1 cellular context compared by ENCODE assay signal in the genomic region with DNA sequence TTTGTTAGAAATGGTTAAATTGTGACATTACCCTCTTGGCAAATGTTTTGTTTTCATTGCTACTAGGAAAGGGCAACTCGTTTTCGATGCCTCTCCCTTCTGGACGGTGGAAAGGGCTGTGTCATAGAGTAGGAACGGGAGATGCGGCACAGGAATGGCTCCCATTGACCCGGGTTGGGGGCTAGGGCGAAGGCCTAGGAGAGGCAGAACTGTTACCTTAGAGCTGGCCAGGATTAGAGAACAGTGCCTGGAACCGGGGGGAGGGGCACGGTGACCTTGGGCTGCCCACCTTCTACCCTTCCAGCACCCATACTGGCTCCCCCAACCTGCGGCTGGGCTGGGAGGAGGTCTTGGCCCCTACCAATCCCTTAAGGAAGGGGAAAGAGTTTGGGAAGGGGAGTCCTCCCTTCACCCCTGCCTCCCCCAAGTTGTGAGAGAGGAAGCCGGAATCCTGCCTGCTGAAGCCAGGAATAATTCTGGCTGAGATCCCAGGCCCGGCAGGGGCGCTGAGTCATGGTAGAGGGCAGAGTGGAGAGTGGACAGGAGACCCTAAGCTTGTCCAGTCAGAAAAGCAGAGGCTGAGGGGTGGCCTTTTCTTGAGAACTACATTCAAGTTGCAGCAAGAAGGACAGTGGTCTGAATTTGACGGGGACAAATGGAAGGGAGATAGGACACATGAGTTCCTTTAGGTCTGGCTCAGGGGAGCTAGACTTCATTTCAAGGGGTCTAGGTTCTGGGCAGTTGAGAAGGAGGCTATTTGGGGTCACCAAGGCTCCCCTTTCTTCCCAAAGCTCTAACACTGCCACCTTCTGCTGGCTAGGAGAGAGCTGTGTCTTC.
A peak's percentile ranks its signal among the peaks of the same experiment; 100 is the strongest.
TF ChIP-seq lines count a peak whose summit lies in the region.

No MANE protein-coding gene starts in this region.

TF ChIP-seq in K562, 482 proteins besides CTCF, POLR2A, EP300 and RAD21 (continues in another document):
- 0 out of 2 replicates have a peak, but pooled peaks have one; percentile 42 for TF ChIP-seq ZNF311 (CRISPR knock-in tag; IDR thresholded peaks at IDR 0.05)
- TF ChIP-seq SOX6 (IDR thresholded peaks at IDR 0.05): peak; percentile 42; the same call in 1 of the 2 replicates
- TF ChIP-seq ZNF696 (CRISPR knock-in tag; conservative IDR thresholded peaks at IDR 0.05): no peak
- TF ChIP-seq PREB (CRISPR knock-in tag; IDR thresholded peaks at IDR 0.05): no peak
- TF ChIP-seq NR2F6 (CRISPR knock-in tag; IDR thresholded peaks at IDR 0.05): no peak
- no peak for TF ChIP-seq ZNF551 (CRISPR knock-in tag; IDR thresholded peaks at IDR 0.05)
- TF ChIP-seq, protein P1, sequence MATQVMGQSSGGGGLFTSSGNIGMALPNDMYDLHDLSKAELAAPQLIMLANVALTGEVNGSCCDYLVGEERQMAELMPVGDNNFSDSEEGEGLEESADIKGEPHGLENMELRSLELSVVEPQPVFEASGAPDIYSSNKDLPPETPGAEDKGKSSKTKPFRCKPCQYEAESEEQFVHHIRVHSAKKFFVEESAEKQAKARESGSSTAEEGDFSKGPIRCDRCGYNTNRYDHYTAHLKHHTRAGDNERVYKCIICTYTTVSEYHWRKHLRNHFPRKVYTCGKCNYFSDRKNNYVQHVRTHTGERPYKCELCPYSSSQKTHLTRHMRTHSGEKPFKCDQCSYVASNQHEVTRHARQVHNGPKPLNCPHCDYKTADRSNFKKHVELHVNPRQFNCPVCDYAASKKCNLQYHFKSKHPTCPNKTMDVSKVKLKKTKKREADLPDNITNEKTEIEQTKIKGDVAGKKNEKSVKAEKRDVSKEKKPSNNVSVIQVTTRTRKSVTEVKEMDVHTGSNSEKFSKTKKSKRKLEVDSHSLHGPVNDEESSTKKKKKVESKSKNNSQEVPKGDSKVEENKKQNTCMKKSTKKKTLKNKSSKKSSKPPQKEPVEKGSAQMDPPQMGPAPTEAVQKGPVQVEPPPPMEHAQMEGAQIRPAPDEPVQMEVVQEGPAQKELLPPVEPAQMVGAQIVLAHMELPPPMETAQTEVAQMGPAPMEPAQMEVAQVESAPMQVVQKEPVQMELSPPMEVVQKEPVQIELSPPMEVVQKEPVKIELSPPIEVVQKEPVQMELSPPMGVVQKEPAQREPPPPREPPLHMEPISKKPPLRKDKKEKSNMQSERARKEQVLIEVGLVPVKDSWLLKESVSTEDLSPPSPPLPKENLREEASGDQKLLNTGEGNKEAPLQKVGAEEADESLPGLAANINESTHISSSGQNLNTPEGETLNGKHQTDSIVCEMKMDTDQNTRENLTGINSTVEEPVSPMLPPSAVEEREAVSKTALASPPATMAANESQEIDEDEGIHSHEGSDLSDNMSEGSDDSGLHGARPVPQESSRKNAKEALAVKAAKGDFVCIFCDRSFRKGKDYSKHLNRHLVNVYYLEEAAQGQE (CRISPR knock-in tag; IDR thresholded peaks at IDR 0.05; ENCODE audit: low read depth): no peak
- TF ChIP-seq SRSF7 (optimal IDR thresholded peaks at IDR 0.05; ENCODE audit: low read depth, low read length): no peak
- no peak for TF ChIP-seq NR1H2 (CRISPR knock-in tag; IDR thresholded peaks at IDR 0.05)
- TF ChIP-seq PRDM10 (IDR thresholded peaks at IDR 0.05; ENCODE audit: partially characterized antibody): peak; percentile 35
- TF ChIP-seq ZNF668 (CRISPR knock-in tag; IDR thresholded peaks at IDR 0.05): no peak
- no peak for TF ChIP-seq ZBED1 (IDR thresholded peaks at IDR 0.05)
- TF ChIP-seq, protein P2, sequence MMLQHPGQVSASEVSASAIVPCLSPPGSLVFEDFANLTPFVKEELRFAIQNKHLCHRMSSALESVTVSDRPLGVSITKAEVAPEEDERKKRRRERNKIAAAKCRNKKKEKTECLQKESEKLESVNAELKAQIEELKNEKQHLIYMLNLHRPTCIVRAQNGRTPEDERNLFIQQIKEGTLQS (IDR thresholded peaks at IDR 0.05): peak; percentile 66; the same call in 1 of the 2 replicates
- TF ChIP-seq, protein P2 (CRISPR knock-in tag; conservative IDR thresholded peaks at IDR 0.05): no peak
- TF ChIP-seq ZNF717 (CRISPR knock-in tag; IDR thresholded peaks at IDR 0.05): no peak
- peak; percentile 18; the same call in 1 of the 2 replicates for TF ChIP-seq PML (IDR thresholded peaks at IDR 0.05; ENCODE audit: low read length)
- TF ChIP-seq HBP1 (CRISPR knock-in tag; IDR thresholded peaks at IDR 0.05): no peak
- TF ChIP-seq ESRRA (IDR thresholded peaks at IDR 0.05; ENCODE audit: borderline replicate concordance, low read depth): peak; percentile 92
- 0 out of 2 replicates have a peak, but pooled peaks have one; percentile 20 for TF ChIP-seq ZNF644 (tag; IDR thresholded peaks at IDR 0.05; ENCODE audit: low read depth)
- TF ChIP-seq, protein P3, sequence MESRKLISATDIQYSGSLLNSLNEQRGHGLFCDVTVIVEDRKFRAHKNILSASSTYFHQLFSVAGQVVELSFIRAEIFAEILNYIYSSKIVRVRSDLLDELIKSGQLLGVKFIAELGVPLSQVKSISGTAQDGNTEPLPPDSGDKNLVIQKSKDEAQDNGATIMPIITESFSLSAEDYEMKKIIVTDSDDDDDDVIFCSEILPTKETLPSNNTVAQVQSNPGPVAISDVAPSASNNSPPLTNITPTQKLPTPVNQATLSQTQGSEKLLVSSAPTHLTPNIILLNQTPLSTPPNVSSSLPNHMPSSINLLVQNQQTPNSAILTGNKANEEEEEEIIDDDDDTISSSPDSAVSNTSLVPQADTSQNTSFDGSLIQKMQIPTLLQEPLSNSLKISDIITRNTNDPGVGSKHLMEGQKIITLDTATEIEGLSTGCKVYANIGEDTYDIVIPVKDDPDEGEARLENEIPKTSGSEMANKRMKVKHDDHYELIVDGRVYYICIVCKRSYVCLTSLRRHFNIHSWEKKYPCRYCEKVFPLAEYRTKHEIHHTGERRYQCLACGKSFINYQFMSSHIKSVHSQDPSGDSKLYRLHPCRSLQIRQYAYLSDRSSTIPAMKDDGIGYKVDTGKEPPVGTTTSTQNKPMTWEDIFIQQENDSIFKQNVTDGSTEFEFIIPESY (CRISPR knock-in tag; IDR thresholded peaks at IDR 0.05): no peak
- TF ChIP-seq HNRNPUL1 (IDR thresholded peaks at IDR 0.05; ENCODE audit: low read length): no peak
- TF ChIP-seq KLF6 (CRISPR knock-in tag; IDR thresholded peaks at IDR 0.05; ENCODE audit: borderline replicate concordance): no peak
- TF ChIP-seq MXD1 (CRISPR knock-in tag; IDR thresholded peaks at IDR 0.05; ENCODE audit: borderline replicate concordance, poor library complexity, severe bottlenecking): no peak
- TF ChIP-seq C11orf30 (IDR thresholded peaks at IDR 0.05; ENCODE audit: low read depth): peak; percentile 92
- TF ChIP-seq MAFG (tag; conservative IDR thresholded peaks at IDR 0.05): peak; percentile 91
- TF ChIP-seq NR2C1 (IDR thresholded peaks at IDR 0.05): no peak
- TF ChIP-seq NR2C1 (tag; IDR thresholded peaks at IDR 0.05): 0 out of 2 replicates have a peak, but pooled peaks have one; percentile 47
- peak; percentile 23; the same call in 1 of the 2 replicates for TF ChIP-seq LEF1 (IDR thresholded peaks at IDR 0.05)
- TF ChIP-seq PHTF2 (CRISPR knock-in tag; IDR thresholded peaks at IDR 0.05): no peak
- no peak for TF ChIP-seq NR4A1 (CRISPR knock-in tag; IDR thresholded peaks at IDR 0.05)
- TF ChIP-seq NR4A1 (tag; IDR thresholded peaks at IDR 0.05): peak; percentile 35; the same call in 1 of the 2 replicates
- TF ChIP-seq HNRNPK (IDR thresholded peaks at IDR 0.05; ENCODE audit: low read depth, low read length, poor library complexity, severe bottlenecking): no peak
- 0 out of 2 replicates have a peak, but pooled peaks have one; percentile 5 for TF ChIP-seq PYGO2 (tag; IDR thresholded peaks at IDR 0.05)
- peak; percentile 49; the same call in 1 of the 2 replicates for TF ChIP-seq TFAP4 (CRISPR knock-in tag; IDR thresholded peaks at IDR 0.05; ENCODE audit: borderline replicate concordance)
- peak; percentile 12; the same call in 1 of the 2 replicates for TF ChIP-seq PHF8 (IDR thresholded peaks at IDR 0.05; ENCODE audit: borderline replicate concordance, low read length)
- TF ChIP-seq ZNF347 (CRISPR knock-in tag; IDR thresholded peaks at IDR 0.05; ENCODE audit: low read depth): no peak
- TF ChIP-seq SETDB1 (IDR thresholded peaks at IDR 0.05; ENCODE audit: low read length): no peak
- no peak for TF ChIP-seq ZBTB8A (IDR thresholded peaks at IDR 0.05; ENCODE audit: partially characterized antibody)
- no peak for TF ChIP-seq TARDBP (IDR thresholded peaks at IDR 0.05)
- peak in 1 of 2 experiments; percentile 33; a peak in 2 of 4 replicates for TF ChIP-seq MAZ (CRISPR knock-in tag; conservative IDR thresholded peaks at IDR 0.05 in 1 of 2, IDR thresholded peaks at IDR 0.05 in 1 of 2)
- TF ChIP-seq RFX7 (CRISPR knock-in tag; IDR thresholded peaks at IDR 0.05): no peak
- no peak for TF ChIP-seq MTA2 (IDR thresholded peaks at IDR 0.05; ENCODE audit: low read depth)
- TF ChIP-seq ZNF589 (CRISPR knock-in tag; IDR thresholded peaks at IDR 0.05; ENCODE audit: low read depth): peak; percentile 10; the same call in 1 of the 2 replicates
- no peak for TF ChIP-seq HDAC2 (IDR thresholded peaks at IDR 0.05)
- peak; percentile 48; the same call in 1 of the 2 replicates for TF ChIP-seq JUN (IDR thresholded peaks at IDR 0.05; ENCODE audit: borderline replicate concordance, low read depth, low read length)
- TF ChIP-seq JUN (CRISPR knock-in tag; IDR thresholded peaks at IDR 0.05; ENCODE audit: borderline replicate concordance): no peak
- 0 out of 2 replicates have a peak, but pooled peaks have one; percentile 31 for TF ChIP-seq POLR2H (tag; IDR thresholded peaks at IDR 0.05; ENCODE audit: low read depth)
- TF ChIP-seq GATAD2B (IDR thresholded peaks at IDR 0.05; ENCODE audit: borderline replicate concordance): peak; percentile 56; the same call in 1 of the 2 replicates
- TF ChIP-seq CBX2 (IDR thresholded peaks at IDR 0.05; ENCODE audit: insufficient read depth, low read length, poor library complexity, severe bottlenecking): no peak
- TF ChIP-seq MAFK (IDR thresholded peaks at IDR 0.05; ENCODE audit: low read length): peak; percentile 84
